ENCODE assay signal across 17 cellular contexts in the genomic region with DNA sequence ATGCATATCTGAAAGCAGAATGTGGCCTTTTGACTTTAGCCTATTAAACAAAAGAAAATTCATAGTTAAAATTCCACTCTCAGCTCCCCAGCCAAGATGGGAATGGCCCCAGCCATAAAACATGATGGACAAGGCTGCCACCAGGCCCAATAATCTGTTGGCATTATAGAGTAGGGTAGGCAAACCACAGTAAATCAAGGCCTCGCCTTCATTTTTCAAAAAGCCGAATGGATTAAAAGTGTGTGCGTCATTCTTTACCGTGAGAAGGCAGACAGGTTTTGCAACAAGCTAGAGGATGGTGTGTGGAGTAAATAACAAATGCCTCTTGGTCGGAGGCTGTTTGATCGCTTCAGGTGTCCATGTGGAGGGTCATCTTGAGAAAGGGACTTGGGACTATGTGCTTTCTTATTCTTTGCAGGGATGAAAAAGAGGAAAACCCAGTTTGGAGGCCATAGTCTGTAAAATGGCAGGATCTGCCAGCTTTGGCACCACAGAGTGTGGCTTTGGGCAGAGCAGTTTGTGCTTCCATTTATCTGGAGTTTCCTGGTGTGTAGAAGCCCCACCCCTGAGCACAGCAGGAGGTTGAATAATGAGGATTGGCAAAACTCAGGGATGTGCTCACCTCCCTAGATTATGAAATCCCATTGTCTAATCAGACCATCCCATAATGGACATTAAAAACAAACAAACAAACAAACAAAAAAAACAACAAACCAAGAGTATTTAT. TPM values are rescaled to one million over a fixed set of nuclear protein-coding genes. Genes with fewer than 3 reads are reported as not detected.
DNase-seq lines count a peak whose midpoint lies in the region; TF ChIP-seq lines count a peak whose summit lies in the region.
"Had no signal": no experiment of that assay in that cellular context is flagged by ENCODE, and none has a peak within 500 bp of the region (broad histone marks: within the 10 kb centered on the region; RNA-seq: fewer than 3 reads in every experiment).

No MANE protein-coding gene starts in this region.

- DNase-seq in ACHN, result peak; percentile 85
- peak; percentile 92 for DNase-seq in M059J (ENCODE audit: low read depth)
- peak; percentile 70 for DNase-seq in epithelial cell of esophagus (ENCODE audit: low read depth)
- no peak for DNase-seq in stimulated activated CD4-positive, alpha-beta T cell treated with anti-CD3 and anti-CD28 coated beads, Interleukin-4, amount 100 ng/mL, for 4 hours
- no peak for DNase-seq in NOMO-1 (lab: John Stamatoyannopoulos, UW; ENCODE audit: unreplicated experiment in 2 of 2)
- DNase-seq in activated T-cell treated with anti-CD3 and anti-CD28 coated beads, Interleukin-2, amount 50 U/mL, for 24 hours, result no peak
- no peak for DNase-seq in SJCRH30
- DNase-seq: activated CD4-positive, alpha-beta memory T cell treated with anti-CD3 and anti-CD28 coated beads, Interleukin-2, amount 10 ng/mL, durations not matched to agents 7 days and 5 days; activated naive CD8-positive, alpha-beta T cell treated with anti-CD3 and anti-CD28 coated beads, Interleukin-2, amount 50 U/mL, for 24 hours; activated T-cell treated with anti-CD3 and anti-CD28 coated beads, Interleukin-2, amount 50 U/mL, for 72 hours; glutamatergic neuron; NCI-H1105 treated with DMSO at 0.1 percent for 48 hours; NCI-H2171 treated with DMSO at 0.1 percent for 48 hours; stimulated activated naive CD4-positive, alpha-beta T cell treated with Interleukin-2 at 50 U/mL for 16 hours had no signal

- H3K27ac ChIP-seq in SJCRH30, result no peak overlapping the region

- no peaks in the 10 kb centered on the region for H3K27me3 ChIP-seq in SJCRH30

- no peaks in the 10 kb centered on the region for H3K27me3 Mint-ChIP-seq in nephron (ENCODE audit: low read depth)
- peaks cover 6% of the 10 kb centered on the region for H3K27me3 Mint-ChIP-seq in activated T-cell treated with anti-CD3 and anti-CD28 coated beads, Interleukin-2, amount 50 U/mL, for 24 hours

- no peak for TF ChIP-seq CTCF in epithelial cell of esophagus (IDR thresholded peaks at IDR 0.05; ENCODE audit: insufficient read depth, low read depth, low read length, missing control alignments)
- no peak for TF ChIP-seq CTCF in nephron (IDR thresholded peaks at IDR 0.05; ENCODE audit: unreplicated experiment in 3 of 3)

- H3K9me3 Mint-ChIP-seq in nephron, result no peaks in the 10 kb centered on the region
- H3K9me3 Mint-ChIP-seq in activated T-cell treated with anti-CD3 and anti-CD28 coated beads, Interleukin-2, amount 50 U/mL, for 24 hours, result no peaks in the 10 kb centered on the region
- H3K9me3 Mint-ChIP-seq: activated CD4-positive, alpha-beta memory T cell treated with anti-CD3 and anti-CD28 coated beads, Interleukin-2, amount 10 ng/mL, durations not matched to agents 7 days and 5 days had no signal

- H3K9me3 ChIP-seq in SJCRH30 (replicated peaks), result no peaks in the 10 kb centered on the region

- peaks cover 37% of the 10 kb centered on the region for H3K4me1 ChIP-seq in SJCRH30

- peaks cover 54% of the 10 kb centered on the region for H3K4me1 Mint-ChIP-seq in nephron
- H3K4me1 Mint-ChIP-seq in activated T-cell treated with anti-CD3 and anti-CD28 coated beads, Interleukin-2, amount 50 U/mL, for 24 hours (ENCODE audit: low read depth), result peaks cover 2% of the 10 kb centered on the region
- H3K4me1 Mint-ChIP-seq: activated CD4-positive, alpha-beta memory T cell treated with anti-CD3 and anti-CD28 coated beads, Interleukin-2, amount 10 ng/mL, durations not matched to agents 7 days and 5 days; activated naive CD8-positive, alpha-beta T cell treated with anti-CD3 and anti-CD28 coated beads, Interleukin-2, amount 50 U/mL, for 24 hours had no signal

- H3K27ac Mint-ChIP-seq in nephron, result peak overlapping the region; percentile 38 to 89 (median 58)
- no peak overlapping the region for H3K27ac Mint-ChIP-seq in activated T-cell treated with anti-CD3 and anti-CD28 coated beads, Interleukin-2, amount 50 U/mL, for 24 hours
- H3K27ac Mint-ChIP-seq: activated CD4-positive, alpha-beta memory T cell treated with anti-CD3 and anti-CD28 coated beads, Interleukin-2, amount 10 ng/mL, durations not matched to agents 7 days and 5 days; activated naive CD8-positive, alpha-beta T cell treated with anti-CD3 and anti-CD28 coated beads, Interleukin-2, amount 50 U/mL, for 24 hours; activated T-cell treated with anti-CD3 and anti-CD28 coated beads, Interleukin-2, amount 50 U/mL, for 72 hours had no signal

- H3K36me3 Mint-ChIP-seq in nephron (ENCODE audit: low read depth), result no peaks in the 10 kb centered on the region
- H3K36me3 Mint-ChIP-seq in activated T-cell treated with anti-CD3 and anti-CD28 coated beads, Interleukin-2, amount 50 U/mL, for 24 hours (ENCODE audit: low read depth), result no peaks in the 10 kb centered on the region

- peak overlapping the region; percentile 16 for H3K4me3 ChIP-seq in epithelial cell of esophagus (ENCODE audit: low read length)
- no peak overlapping the region for H3K4me3 ChIP-seq in SJCRH30

- in situ Hi-C loops in ACHN (cut with HindIII; ENCODE audit: low pct_ligation_motif_present, low pct_unique_long_range_greater_than_20kb, low sequenced_read_pairs), result no loop called here

- H3K36me3 ChIP-seq in SJCRH30, result no peaks in the 10 kb centered on the region

- no peak overlapping the region for H3K4me3 Mint-ChIP-seq in nephron
- no peak overlapping the region for H3K4me3 Mint-ChIP-seq in activated T-cell treated with anti-CD3 and anti-CD28 coated beads, Interleukin-2, amount 50 U/mL, for 24 hours
- H3K4me3 Mint-ChIP-seq: activated CD4-positive, alpha-beta memory T cell treated with anti-CD3 and anti-CD28 coated beads, Interleukin-2, amount 10 ng/mL, durations not matched to agents 7 days and 5 days; activated naive CD8-positive, alpha-beta T cell treated with anti-CD3 and anti-CD28 coated beads, Interleukin-2, amount 50 U/mL, for 24 hours; activated T-cell treated with anti-CD3 and anti-CD28 coated beads, Interleukin-2, amount 50 U/mL, for 72 hours had no signal

RNA-seq across cellular contexts. Expression of a gene that starts 57.1 kb away (rescaled TPM):
- total RNA-seq in M059J (2014; rRNA removed; shearing (Covaris generic)), result 0.49 and 1.6 TPM in 2 replicates
- 3.7 and 3.8 TPM in 2 replicates for total RNA-seq in SJCRH30 (2014; rRNA removed; shearing (Covaris generic))
- total RNA-seq: activated CD4-positive, alpha-beta memory T cell treated with anti-CD3 and anti-CD28 coated beads, Interleukin-2, amount 10 ng/mL, durations not matched to agents 7 days and 5 days; activated T-cell treated with anti-CD3 and anti-CD28 coated beads, Interleukin-2, amount 50 U/mL, for 72 hours; endothelial cell of umbilical vein; omental fat pad had no signal

Comparison
In these comparisons a context has a peak if more than half of its experiments do, and no peak if none do; other contexts are left out.
1. DNase-seq: peak in ACHN (single experiment), M059J (single experiment) and epithelial cell of esophagus (single experiment); none in stimulated activated CD4-positive, alpha-beta T cell treated with anti-CD3 and anti-CD28 coated beads, Interleukin-4, amount 100 ng/mL, for 4 hours (0 of 2), NOMO-1 (0 of 2), activated T-cell treated with anti-CD3 and anti-CD28 coated beads, Interleukin-2, amount 50 U/mL, for 24 hours (single experiment) and SJCRH30 (0 of 2).